ENCODE assay signal across 8 cellular contexts in the genomic region with DNA sequence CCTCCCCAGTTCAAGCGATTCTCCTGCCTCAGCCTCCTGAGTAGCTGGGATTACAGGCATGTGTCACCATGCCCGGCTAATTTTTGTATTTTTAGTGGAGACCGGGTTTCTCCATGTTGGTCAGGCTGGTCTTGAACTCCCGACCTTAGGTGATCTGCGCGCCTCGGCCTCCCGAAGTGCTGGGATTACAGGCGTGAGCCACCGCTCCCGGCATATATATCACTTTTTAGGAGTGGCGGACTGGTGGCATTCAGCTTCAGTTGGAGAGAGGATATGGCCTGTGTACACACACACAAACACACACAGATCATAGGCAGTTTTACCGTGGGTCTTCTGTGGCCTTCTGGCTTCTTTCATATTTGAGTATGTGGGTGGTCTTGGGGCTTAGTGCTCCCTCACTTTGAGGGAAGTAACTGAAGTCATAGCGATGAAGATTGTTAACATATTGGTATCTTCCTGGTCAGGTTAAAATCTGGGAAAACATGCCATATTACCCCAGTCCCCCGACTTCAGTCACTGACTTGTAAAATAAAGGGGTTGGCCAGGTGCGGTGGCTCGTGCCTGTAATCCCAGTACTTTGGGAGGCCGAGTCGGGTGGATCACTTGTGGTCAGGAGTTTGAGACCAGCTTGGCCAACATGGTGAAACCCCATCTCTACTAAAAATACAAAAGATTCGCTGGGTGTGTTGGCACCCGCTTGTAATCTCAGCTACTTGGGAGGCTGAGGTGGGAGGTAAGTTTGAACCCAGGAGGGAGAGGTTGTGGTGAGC. TPM values are rescaled to one million over a fixed set of nuclear protein-coding genes. Genes with fewer than 3 reads are reported as not detected.
DNase-seq lines count a peak whose midpoint lies in the region; ATAC-seq and TF ChIP-seq lines count a peak whose summit lies in the region.
"Not testable (repeated sequence)": the region's sequence is repeated elsewhere in the genome, so short reads cannot be mapped to it uniquely, and the experiment has no call there.

No MANE protein-coding gene starts in this region.

- not testable (repeated sequence) for H3K9me2 ChIP-seq in Loucy (replicated peaks; ENCODE audit: low read depth, low read length)

- peak overlapping the region; percentile 89 for H3K9ac ChIP-seq in BLaER1
- H3K9ac ChIP-seq in Loucy (ENCODE audit: low read depth, low read length, poor library complexity, severe bottlenecking) = peak overlapping the region; percentile 79
- H3K9ac ChIP-seq in subcutaneous abdominal adipose tissue (ENCODE audit: low read length in 5 of 5) = peak overlapping the region in 2 of 5 donors; percentile 16 to 42

- H2AFZ ChIP-seq in Loucy (ENCODE audit: low read length) = not testable (repeated sequence)

- CTCF ChIA-PET in activated CD4-positive, alpha-beta T cell treated with anti-CD3 and anti-CD28 coated beads, Interleukin-2, amount 10 ng/mL, durations not matched to agents 7 days and 5 days (lab: Charles Lee) = interaction anchor here (0.6 to 11.8 kb wide), 4 partner anchors 18 to 316 kb away, joined by 3 to 103 read pairs (median 10); a partner anchor contains a TSS

- not testable (repeated sequence) for H3K9me3 ChIP-seq in BLaER1; Loucy (ENCODE audit: insufficient read depth, low read depth, low read length); lower lobe of right lung; subcutaneous abdominal adipose tissue (ENCODE audit: control insufficient read depth in 5 of 5, low read length in 5 of 5)

- H4K20me1 ChIP-seq in BLaER1 = peaks cover 45% of the 10 kb centered on the region
- H4K20me1 ChIP-seq in Loucy (ENCODE audit: insufficient read depth, low read length, poor library complexity, severe bottlenecking) = peaks cover 21% of the 10 kb centered on the region

- not testable (repeated sequence) for H3K9me3 Mint-ChIP-seq in activated CD4-positive, alpha-beta T cell treated with anti-CD3 and anti-CD28 coated beads, Interleukin-2, amount 10 ng/mL, durations not matched to agents 7 days and 5 days; activated naive CD8-positive, alpha-beta T cell treated with anti-CD3 and anti-CD28 coated beads, Interleukin-2, amount 50 U/mL, for 24 hours; endothelial cell (ENCODE audit: unreplicated experiment); progenitor cell of endocrine pancreas (ENCODE audit: low read depth)

- H3K4me3 ChIP-seq in BLaER1 (peak overlapping the region; percentile 90; the same call in 1 of the 2 replicates), Loucy (ENCODE audit: low read length, poor library complexity, severe bottlenecking) (peak overlapping the region; percentile 89), lower lobe of right lung (peak overlapping the region; percentile 67), subcutaneous abdominal adipose tissue (ENCODE audit: low read depth in 1 of 5, low read length in 5 of 5) (peak overlapping the region; percentile 16 to 98 (median 27))

- peaks cover 24% of the 10 kb centered on the region for H3K36me3 Mint-ChIP-seq in activated CD4-positive, alpha-beta T cell treated with anti-CD3 and anti-CD28 coated beads, Interleukin-2, amount 10 ng/mL, durations not matched to agents 7 days and 5 days (ENCODE audit: low read depth)
- H3K36me3 Mint-ChIP-seq in activated naive CD8-positive, alpha-beta T cell treated with anti-CD3 and anti-CD28 coated beads, Interleukin-2, amount 50 U/mL, for 24 hours (ENCODE audit: low read depth) = peaks cover 11% of the 10 kb centered on the region
- H3K36me3 Mint-ChIP-seq in endothelial cell (ENCODE audit: low read depth, unreplicated experiment) = peaks cover 35% of the 10 kb centered on the region
- not testable (repeated sequence) for H3K36me3 Mint-ChIP-seq in progenitor cell of endocrine pancreas (ENCODE audit: insufficient read depth)

- H3F3A ChIP-seq in Loucy (ENCODE audit: low read depth) = not testable (repeated sequence)

- not testable (repeated sequence) for TF ChIP-seq CTCF in Loucy (conservative IDR thresholded peaks at IDR 0.05; ENCODE audit: low read length); endothelial cell (IDR thresholded peaks at IDR 0.05; ENCODE audit: unreplicated experiment); lower lobe of right lung (IDR thresholded peaks at IDR 0.05); progenitor cell of endocrine pancreas (IDR thresholded peaks at IDR 0.05; ENCODE audit: unreplicated experiment)

- H3K4me3 Mint-ChIP-seq in activated CD4-positive, alpha-beta T cell treated with anti-CD3 and anti-CD28 coated beads, Interleukin-2, amount 10 ng/mL, durations not matched to agents 7 days and 5 days = peak overlapping the region; percentile 52
- H3K4me3 Mint-ChIP-seq in activated naive CD8-positive, alpha-beta T cell treated with anti-CD3 and anti-CD28 coated beads, Interleukin-2, amount 50 U/mL, for 24 hours = peak overlapping the region; percentile 98
- H3K4me3 Mint-ChIP-seq in endothelial cell (ENCODE audit: unreplicated experiment) (peak overlapping the region; percentile 79), progenitor cell of endocrine pancreas (ENCODE audit: low read depth) (peak overlapping the region; percentile 41)

- H3K27me3 ChIP-seq in BLaER1; Loucy (ENCODE audit: insufficient read depth, low read length, poor library complexity, severe bottlenecking); lower lobe of right lung (ENCODE audit: low read depth); subcutaneous abdominal adipose tissue (ENCODE audit: control insufficient read depth in 5 of 5, insufficient read depth in 4 of 5, low read length in 5 of 5): not testable (repeated sequence)

- not testable (repeated sequence) for H3K27ac ChIP-seq in BLaER1; subcutaneous abdominal adipose tissue (ENCODE audit: low read depth, low read length)
- peak overlapping the region; percentile 90 for H3K27ac ChIP-seq in lower lobe of right lung

- not testable (repeated sequence) for ATAC-seq in activated naive CD8-positive, alpha-beta T cell treated with anti-CD3 and anti-CD28 coated beads, Interleukin-2, amount 50 U/mL, for 24 hours; lower lobe of right lung

- not testable (repeated sequence) for H3K27me3 Mint-ChIP-seq in activated CD4-positive, alpha-beta T cell treated with anti-CD3 and anti-CD28 coated beads, Interleukin-2, amount 10 ng/mL, durations not matched to agents 7 days and 5 days; activated naive CD8-positive, alpha-beta T cell treated with anti-CD3 and anti-CD28 coated beads, Interleukin-2, amount 50 U/mL, for 24 hours; endothelial cell (ENCODE audit: unreplicated experiment); progenitor cell of endocrine pancreas

- H3K4me1 Mint-ChIP-seq in activated CD4-positive, alpha-beta T cell treated with anti-CD3 and anti-CD28 coated beads, Interleukin-2, amount 10 ng/mL, durations not matched to agents 7 days and 5 days = peaks cover 43% of the 10 kb centered on the region
- H3K4me1 Mint-ChIP-seq in activated naive CD8-positive, alpha-beta T cell treated with anti-CD3 and anti-CD28 coated beads, Interleukin-2, amount 50 U/mL, for 24 hours = peaks cover 46% of the 10 kb centered on the region
- peaks cover 27% of the 10 kb centered on the region for H3K4me1 Mint-ChIP-seq in endothelial cell (ENCODE audit: unreplicated experiment)
- peaks cover 30% of the 10 kb centered on the region for H3K4me1 Mint-ChIP-seq in progenitor cell of endocrine pancreas (ENCODE audit: low read depth)

- peaks cover 57% of the 10 kb centered on the region for H3K79me2 ChIP-seq in Loucy (ENCODE audit: insufficient read depth, low read length)

- H3K36me3 ChIP-seq in BLaER1 (peaks cover 39% of the 10 kb centered on the region), Loucy (ENCODE audit: insufficient read depth, low read length) (peaks cover 31% of the 10 kb centered on the region; the same call in 1 of the 2 replicates), lower lobe of right lung (peaks cover 47% of the 10 kb centered on the region), subcutaneous abdominal adipose tissue (ENCODE audit: control insufficient read depth in 5 of 5, insufficient read depth in 5 of 5, low read length in 5 of 5) (peaks cover 0 to 38% (median 36%) of the 10 kb centered on the region in 5 donors)

- H3K4me1 ChIP-seq in BLaER1 (peaks cover 43% of the 10 kb centered on the region), Loucy (ENCODE audit: insufficient read depth, low read length, poor library complexity, severe bottlenecking) (peaks cover 34% of the 10 kb centered on the region), lower lobe of right lung (peaks cover 44% of the 10 kb centered on the region), subcutaneous abdominal adipose tissue (ENCODE audit: control insufficient read depth in 5 of 5, insufficient read depth in 5 of 5, low read length in 5 of 5) (peaks cover 15 to 49% (median 42%) of the 10 kb centered on the region in 5 donors)

- not testable (repeated sequence) for DNase-seq in activated CD4-positive, alpha-beta T cell treated with anti-CD3 and anti-CD28 coated beads, Interleukin-2, amount 10 ng/mL, durations not matched to agents 7 days and 5 days; activated naive CD8-positive, alpha-beta T cell treated with anti-CD3 and anti-CD28 coated beads, Interleukin-2, amount 50 U/mL, for 24 hours; endothelial cell (ENCODE audit: low spot score); lower lobe of right lung; progenitor cell of endocrine pancreas (ENCODE audit: low spot score, unreplicated experiment)

- H3K4me2 ChIP-seq in BLaER1 = peak overlapping the region; percentile 98
- peak overlapping the region; percentile 95 for H3K4me2 ChIP-seq in Loucy (ENCODE audit: low read depth, low read length, poor library complexity, severe bottlenecking)

- intact Hi-C loops in lower lobe of right lung (cut with DNase I) = not testable (repeated sequence)

- H3K27ac Mint-ChIP-seq in activated CD4-positive, alpha-beta T cell treated with anti-CD3 and anti-CD28 coated beads, Interleukin-2, amount 10 ng/mL, durations not matched to agents 7 days and 5 days = peak overlapping the region; percentile 41
- H3K27ac Mint-ChIP-seq in activated naive CD8-positive, alpha-beta T cell treated with anti-CD3 and anti-CD28 coated beads, Interleukin-2, amount 50 U/mL, for 24 hours = not testable (repeated sequence)
- H3K27ac Mint-ChIP-seq in endothelial cell (ENCODE audit: unreplicated experiment) = peak overlapping the region; percentile 18
- peak overlapping the region; percentile 45 for H3K27ac Mint-ChIP-seq in progenitor cell of endocrine pancreas

- POLR2A ChIA-PET in activated CD4-positive, alpha-beta T cell treated with anti-CD3 and anti-CD28 coated beads, Interleukin-2, amount 10 ng/mL, durations not matched to agents 7 days and 5 days (lab: Charles Lee) = not testable (repeated sequence)

RNA-seq across cellular contexts. Expression of a gene that starts 1.8 kb away (rescaled TPM):
- total RNA-seq in activated CD4-positive, alpha-beta T cell treated with anti-CD3 and anti-CD28 coated beads, Interleukin-2, amount 10 ng/mL, durations not matched to agents 7 days and 5 days = 10 to 100 TPM; 79.2 to 87.3 TPM
- total RNA-seq in endothelial cell (ENCODE audit: unreplicated experiment) = 176 TPM
- 125 TPM for total RNA-seq in lower lobe of right lung
- 122 and 144 TPM in 2 replicates for total RNA-seq in progenitor cell of endocrine pancreas

RNA-seq across cellular contexts. Expression of a gene that starts 5.4 kb away (rescaled TPM):
- 10 to 100 TPM; 22.3 to 27.4 TPM for total RNA-seq in activated CD4-positive, alpha-beta T cell treated with anti-CD3 and anti-CD28 coated beads, Interleukin-2, amount 10 ng/mL, durations not matched to agents 7 days and 5 days
- total RNA-seq in endothelial cell (ENCODE audit: unreplicated experiment) (22.5 TPM), lower lobe of right lung (21.1 TPM), progenitor cell of endocrine pancreas (36.0 and 38.8 TPM in 2 replicates)

RNA-seq across cellular contexts. Expression of a gene that starts 24.2 kb away (rescaled TPM):
- total RNA-seq in activated CD4-positive, alpha-beta T cell treated with anti-CD3 and anti-CD28 coated beads, Interleukin-2, amount 10 ng/mL, durations not matched to agents 7 days and 5 days = 10 to 100 TPM; 53.0 to 61.8 TPM
- total RNA-seq in endothelial cell (ENCODE audit: unreplicated experiment) (32.8 TPM), lower lobe of right lung (32.3 TPM), progenitor cell of endocrine pancreas (36.3 and 40.0 TPM in 2 replicates)

RNA-seq across cellular contexts. Expression of a gene that starts 43.0 kb away (rescaled TPM):
- 10 to 100 TPM; 93.1 to 93.2 TPM for total RNA-seq in activated CD4-positive, alpha-beta T cell treated with anti-CD3 and anti-CD28 coated beads, Interleukin-2, amount 10 ng/mL, durations not matched to agents 7 days and 5 days
- total RNA-seq in endothelial cell (ENCODE audit: unreplicated experiment) = 102 TPM
- total RNA-seq in lower lobe of right lung = 71.4 TPM
- 93.0 and 96.5 TPM in 2 replicates for total RNA-seq in progenitor cell of endocrine pancreas

Comparison
In these comparisons a context has a peak if more than half of its experiments do, and no peak if none do; other contexts are left out.
1. H3K4me3 ChIP-seq: peak in every context shown above with its lines; median percentile 90 in BLaER1; 89 in Loucy; 67 in lower lobe of right lung; 27 in subcutaneous abdominal adipose tissue.
2. H3K4me3 Mint-ChIP-seq: peak in every context shown above with its lines; median percentile 98 in activated naive CD8-positive, alpha-beta T cell treated with anti-CD3 and anti-CD28 coated beads, Interleukin-2, amount 50 U/mL, for 24 hours; 79 in endothelial cell; 52 in activated CD4-positive, alpha-beta T cell treated with anti-CD3 and anti-CD28 coated beads, Interleukin-2, amount 10 ng/mL, durations not matched to agents 7 days and 5 days; 41 in progenitor cell of endocrine pancreas.